In genomic region chr10:101142533-101143353, GRCh38 we compare ENCODE assay signal across 1 cellular context.
TF ChIP-seq lines count a peak whose summit lies in the region.

No MANE protein-coding gene starts in this region.

TF ChIP-seq in endothelial cell of umbilical vein, 7 proteins besides CTCF, POLR2A, EP300 and RAD21:
- TF ChIP-seq EZH2 (IDR thresholded peaks at IDR 0.05; ENCODE audit: borderline replicate concordance, low read depth, low read length, severe bottlenecking): peak; percentile 72
- no peak for TF ChIP-seq JUN (IDR thresholded peaks at IDR 0.05; ENCODE audit: borderline replicate concordance, insufficient read depth, insufficient read length, low read depth)
TF ChIP-seq in endothelial cell of umbilical vein: peak in this region for 1.
